In genomic region chr12:123983822-123984485, GRCh38 we compare ENCODE assay signal across 8 cellular contexts. TPM values are rescaled to one million over a fixed set of nuclear protein-coding genes. Genes with fewer than 3 reads are reported as not detected.
DNase-seq lines count a peak whose midpoint lies in the region; ATAC-seq and TF ChIP-seq lines count a peak whose summit lies in the region.

No MANE protein-coding gene starts in this region.

- TF ChIP-seq POLR2A in Peyer's patch (IDR thresholded peaks at IDR 0.05) = no peak

- H3K4me1 ChIP-seq in Peyer's patch = peaks cover 0 to 16% (median 0%) of the 10 kb centered on the region in 4 donors

- H3K4me1 Mint-ChIP-seq in progenitor cell of endocrine pancreas (ENCODE audit: low read depth) = peaks cover 39% of the 10 kb centered on the region

- H3K36me3 Mint-ChIP-seq in progenitor cell of endocrine pancreas (ENCODE audit: insufficient read depth) = peaks cover 18% of the 10 kb centered on the region

- no peak overlapping the region for H3K4me3 ChIP-seq in Peyer's patch

- ATAC-seq in HG03280 (IDR thresholded peaks at IDR 0.05; ENCODE audit: unreplicated experiment) = no peak
- no peak for ATAC-seq in GM21390 (IDR thresholded peaks at IDR 0.05; ENCODE audit: unreplicated experiment)

- peak in 5 of 6 experiments; percentile 42 to 85 (median 81) for TF ChIP-seq CTCF in Peyer's patch (IDR thresholded peaks at IDR 0.05)
- TF ChIP-seq CTCF in progenitor cell of endocrine pancreas (IDR thresholded peaks at IDR 0.05; ENCODE audit: unreplicated experiment) = peak; percentile 68

- no peaks in the 10 kb centered on the region for H3K9me3 Mint-ChIP-seq in progenitor cell of endocrine pancreas (ENCODE audit: low read depth)

- peaks cover 0 to 17% (median 0%) of the 10 kb centered on the region in 3 donors for H3K36me3 ChIP-seq in Peyer's patch

- H3K27ac Mint-ChIP-seq in progenitor cell of endocrine pancreas = peak overlapping the region; percentile 12

- H3K27ac ChIP-seq in Peyer's patch = no peak overlapping the region

- no peak overlapping the region for H3K4me3 Mint-ChIP-seq in progenitor cell of endocrine pancreas (ENCODE audit: low read depth)

- H3K27me3 Mint-ChIP-seq in progenitor cell of endocrine pancreas = no peaks in the 10 kb centered on the region

- no peaks in the 10 kb centered on the region for H3K9me3 ChIP-seq in Peyer's patch

- peak; percentile 37 for DNase-seq in DMS153 treated with DMSO at 0.1 percent for 48 hours (lab: John Stamatoyannopoulos, UW; ENCODE audit: unreplicated experiment)
- peak; percentile 72 for DNase-seq in HT-29 (ENCODE audit: low spot score)
- DNase-seq in Peyer's patch = peak in 2 of 3 donors; percentile 47 to 76
- peak; percentile 33 for DNase-seq in activated gamma-delta T cell treated with anti-CD3 and anti-CD28 coated beads, Interleukin-2, amount 50 U/mL, for 16 hours (ENCODE audit: low read depth)
- DNase-seq in glomerular visceral epithelial cell (ENCODE audit: extremely low spot score) = peak; percentile 57
- no peak for DNase-seq in progenitor cell of endocrine pancreas (ENCODE audit: low spot score, unreplicated experiment)

- no peaks in the 10 kb centered on the region for H3K27me3 ChIP-seq in Peyer's patch

RNA-seq across cellular contexts. Expression of gene ZNF664, which starts 10.9 kb away (rescaled TPM):
- total RNA-seq in HT-29 (2014; rRNA removed; shearing (Covaris generic)) = 86.7 and 103 TPM in 2 replicates
- total RNA-seq in Peyer's patch (100 to 1,000 TPM in 3 of 4 donors, 10 to 100 TPM in 1; 75.9 to 160 (median 114) TPM), progenitor cell of endocrine pancreas (197 and 198 TPM in 2 replicates)

RNA-seq across cellular contexts. Expression of gene CCDC92, which starts 11.3 kb away (rescaled TPM):
- 5.5 and 6.8 TPM in 2 replicates for total RNA-seq in HT-29 (2014; rRNA removed; shearing (Covaris generic))
- total RNA-seq in Peyer's patch = 10 to 100 TPM; 23.1 to 33.3 (median 30.9) TPM
- total RNA-seq in progenitor cell of endocrine pancreas = 57.0 and 59.1 TPM in 2 replicates
